ENCODE assay signal across 12 cellular contexts in genomic region chr2:157363612-157364101, GRCh38. TPM values are rescaled to one million over a fixed set of nuclear protein-coding genes. Genes with fewer than 3 reads are reported as not detected.
DNase-seq lines count a peak whose midpoint lies in the region; ATAC-seq and TF ChIP-seq lines count a peak whose summit lies in the region.
"Had no signal": no experiment of that assay in that cellular context is flagged by ENCODE, and none has a peak within 500 bp of the region (broad histone marks: within the 10 kb centered on the region; RNA-seq: fewer than 3 reads in every experiment).

No MANE protein-coding gene starts in this region.

- H3K27me3 Mint-ChIP-seq in activated naive CD8-positive, alpha-beta T cell treated with anti-CD3 and anti-CD28 coated beads, Interleukin-2, amount 50 U/mL, for 24 hours, result no peaks in the 10 kb centered on the region

- peaks cover 39% of the 10 kb centered on the region for H3K36me3 Mint-ChIP-seq in activated naive CD8-positive, alpha-beta T cell treated with anti-CD3 and anti-CD28 coated beads, Interleukin-2, amount 50 U/mL, for 24 hours (ENCODE audit: low read depth)

- peak overlapping the region; percentile 74 for H3K27ac Mint-ChIP-seq in activated naive CD8-positive, alpha-beta T cell treated with anti-CD3 and anti-CD28 coated beads, Interleukin-2, amount 50 U/mL, for 24 hours

- peaks cover 32% of the 10 kb centered on the region for H3K9me3 Mint-ChIP-seq in activated naive CD8-positive, alpha-beta T cell treated with anti-CD3 and anti-CD28 coated beads, Interleukin-2, amount 50 U/mL, for 24 hours

- peak; percentile 44 for ATAC-seq in GM19023 (IDR thresholded peaks at IDR 0.05; ENCODE audit: unreplicated experiment)
- peak; percentile 59 for ATAC-seq in HG02981 (IDR thresholded peaks at IDR 0.05; ENCODE audit: unreplicated experiment)
- ATAC-seq in activated naive CD8-positive, alpha-beta T cell treated with anti-CD3 and anti-CD28 coated beads, Interleukin-2, amount 50 U/mL, for 24 hours, result peak; percentile 26

- peak overlapping the region; percentile 37 for H3K4me3 Mint-ChIP-seq in activated naive CD8-positive, alpha-beta T cell treated with anti-CD3 and anti-CD28 coated beads, Interleukin-2, amount 50 U/mL, for 24 hours

- DNase-seq in AG09309 (ENCODE audit: low read depth) (peak; percentile 48), G401 (ENCODE audit: low spot score) (no peak), RPMI8226 (no peak), anterior cingulate cortex (lab: John Stamatoyannopoulos, UW) (no peak)
- DNase-seq in activated naive CD8-positive, alpha-beta T cell treated with anti-CD3 and anti-CD28 coated beads, Interleukin-2, amount 50 U/mL, for 24 hours, result no peak
- no peak for DNase-seq in NK-92 treated with Interleukin-12 subunit alpha and Interleukin-12 subunit beta, amount 100 ng/mL, for 24 hours (lab: John Stamatoyannopoulos, UW)
- DNase-seq: NCI-H1092, tibial artery had no signal

- no peak overlapping the region for H3K4me3 ChIP-seq in AG09309 (ENCODE audit: control insufficient read depth, low read depth, low read length)
- H3K4me3 ChIP-seq: esophagus muscularis mucosa, tibial artery had no signal

- in situ Hi-C loops in G401 (cut with HindIII; ENCODE audit: low sequenced_read_pairs), result no loop called here

- TF ChIP-seq CTCF in AG09309 (IDR thresholded peaks at IDR 0.05; ENCODE audit: control insufficient read depth, insufficient read depth, low read depth, low read length, missing control alignments), result no peak

- H3K4me1 Mint-ChIP-seq in activated naive CD8-positive, alpha-beta T cell treated with anti-CD3 and anti-CD28 coated beads, Interleukin-2, amount 50 U/mL, for 24 hours, result peaks cover 46% of the 10 kb centered on the region

RNA-seq across cellular contexts. Expression of gene ERMN, which starts 38.0 kb away (rescaled TPM):
- not detected in 2 replicates for total RNA-seq in G401 (2014; rRNA removed; shearing (Covaris generic))
- total RNA-seq: pulmonary artery endothelial cell had no signal
